ENCODE assay signal across 22 cellular contexts in genomic region chr5:181281984-181282316, GRCh38. TPM values are rescaled to one million over a fixed set of nuclear protein-coding genes. Genes with fewer than 3 reads are reported as not detected.
DNase-seq lines count a peak whose midpoint lies in the region; ATAC-seq, FAIRE-seq and TF ChIP-seq lines count a peak whose summit lies in the region.
"Had no signal": no experiment of that assay in that cellular context is flagged by ENCODE, and none has a peak within 500 bp of the region (broad histone marks: within the 10 kb centered on the region; RNA-seq: fewer than 3 reads in every experiment).

No MANE protein-coding gene starts in this region.

- no peak overlapping the region for H4K91ac ChIP-seq in H9 (ENCODE audit: insufficient read length, low read depth, low read length)

- H3K79me2 ChIP-seq in H9 (ENCODE audit: insufficient read depth, low read length): no peaks in the 10 kb centered on the region; the same call in 1 of the 2 replicates

- peak overlapping the region in 2 of 3 experiments; percentile 80 to 93; a peak in 4 of 7 replicates for H3K27ac Mint-ChIP-seq in H9
- H3K27ac Mint-ChIP-seq in osteocyte (ENCODE audit: unreplicated experiment): peak overlapping the region; percentile 84
- H3K27ac Mint-ChIP-seq: activated naive CD4-positive, alpha-beta T cell treated with anti-CD3 and anti-CD28 coated beads, Interleukin-2, amount 50 U/mL, for 24 hours; CD14-positive monocyte; memory B cell; naive B cell had no signal

- H3K4me1 Mint-ChIP-seq in H9 (peaks cover 11 to 15% of the 10 kb centered on the region in 2 experiments; a peak in 3 of 4 replicates), osteocyte (ENCODE audit: unreplicated experiment) (peaks cover 18% of the 10 kb centered on the region)
- H3K4me1 Mint-ChIP-seq: activated naive CD4-positive, alpha-beta T cell treated with anti-CD3 and anti-CD28 coated beads, Interleukin-2, amount 50 U/mL, for 24 hours; CD14-positive monocyte had no signal

- no peak overlapping the region for H2BK20ac ChIP-seq in H9 (ENCODE audit: low read depth, low read length, poor library complexity, severe bottlenecking)

- peak; percentile 29 for ATAC-seq in SK-N-SH treated with all-trans-retinoic acid at 6 μM for 48 hours

- H3K79me1 ChIP-seq in H9 (ENCODE audit: insufficient read depth, low read depth, low read length, poor library complexity, severe bottlenecking): peaks cover 6% of the 10 kb centered on the region

- WGBS in H9 (ENCODE audit: extremely low coverage, insufficient read length, low lambda C conversion rate): no CpG with 5 or more reads among the region's 18 CpGs

- H3K9me3 ChIP-seq in H9 (ENCODE audit: control insufficient read depth, low read depth, low read length) (no peaks in the 10 kb centered on the region), iPS-18a (ENCODE audit: control insufficient read depth, low read depth, low read length) (no peaks in the 10 kb centered on the region)
- H3K9me3 ChIP-seq: sigmoid colon had no signal

- DNase-seq in H9 (no peak), osteocyte (ENCODE audit: extremely low spot score, unreplicated experiment) (no peak), GM19239 (ENCODE audit: insufficient read length, low spot score) (no peak), NCI-H82 treated with DMSO at 0.1 percent for 48 hours (lab: John Stamatoyannopoulos, UW; ENCODE audit: unreplicated experiment) (no peak)
- DNase-seq in stimulated activated naive CD4-positive, alpha-beta T cell (lab: John Stamatoyannopoulos, UW): no peak
- DNase-seq: anterior cingulate cortex; caudate nucleus; hippocampal formation; Kasumi-1; naive B cell; NCI-H1092; NCI-H2029 treated with DMSO at 0.1 percent for 48 hours; NK-92 treated with Interleukin-12 subunit alpha and Interleukin-12 subunit beta, amount 100 ng/mL, for 24 hours; sigmoid colon had no signal

- H3K4me1 ChIP-seq in H9 (ENCODE audit: insufficient read depth, low read length) (no peaks in the 10 kb centered on the region), iPS-18a (ENCODE audit: control insufficient read depth, low read depth, low read length) (no peaks in the 10 kb centered on the region)
- H3K4me1 ChIP-seq: sigmoid colon had no signal

- H3K27ac ChIP-seq in H9 (ENCODE audit: insufficient read length, low read depth, low read length): no peak overlapping the region
- no peak overlapping the region for H3K27ac ChIP-seq in iPS-18a (ENCODE audit: low read length)
- H3K27ac ChIP-seq: epithelial cell of prostate, sigmoid colon, SK-N-MC, VCaP had no signal

- FAIRE-seq in GM19239 (lab: Jason Lieb, UNC): no peak

- H3K4ac ChIP-seq in H9 (ENCODE audit: low read depth, low read length): no peak overlapping the region

- peak overlapping the region; percentile 83 for H3K4me2 ChIP-seq in H9 (ENCODE audit: insufficient read depth, insufficient read length, low read length)

- H3K27me3 Mint-ChIP-seq in H9 (ENCODE audit: low read depth): no peaks in the 10 kb centered on the region; the same call in 1 of the 2 replicates
- no peaks in the 10 kb centered on the region for H3K27me3 Mint-ChIP-seq in osteocyte (ENCODE audit: unreplicated experiment)
- H3K27me3 Mint-ChIP-seq: activated naive CD4-positive, alpha-beta T cell treated with anti-CD3 and anti-CD28 coated beads, Interleukin-2, amount 50 U/mL, for 24 hours; memory B cell; naive B cell had no signal

- H2BK5ac ChIP-seq in H9 (ENCODE audit: insufficient read length, low read length): no peak overlapping the region

- H3K18ac ChIP-seq in H9 (ENCODE audit: insufficient read length, low read depth, low read length): no peak overlapping the region

- peaks cover 8% of the 10 kb centered on the region for H3K36me3 ChIP-seq in iPS-18a (ENCODE audit: control insufficient read depth, low read depth, low read length)
- H3K36me3 ChIP-seq: sigmoid colon had no signal

- H3K9ac ChIP-seq in H9 (ENCODE audit: extremely low read depth, insufficient read length, low read length) (peak overlapping the region; percentile 0), iPS-18a (ENCODE audit: low read length) (peak overlapping the region; percentile 92)

- peak overlapping the region; percentile 45; the same call in 1 of the 2 replicates for H3K14ac ChIP-seq in H9 (ENCODE audit: insufficient read depth, low read length)

- peaks cover 0 to 3% of the 10 kb centered on the region in 2 experiments; a peak in 2 of 5 replicates for H3K9me3 Mint-ChIP-seq in H9
- H3K9me3 Mint-ChIP-seq in osteocyte (ENCODE audit: unreplicated experiment): no peaks in the 10 kb centered on the region
- H3K9me3 Mint-ChIP-seq: activated naive CD4-positive, alpha-beta T cell treated with anti-CD3 and anti-CD28 coated beads, Interleukin-2, amount 50 U/mL, for 24 hours; memory B cell; naive B cell had no signal

- H3K4me3 ChIP-seq in iPS-18a (ENCODE audit: low read length): peak overlapping the region; percentile 94
- H3K4me3 ChIP-seq: sigmoid colon, SK-N-MC had no signal

- no peak overlapping the region for H2AFZ ChIP-seq in H9 (ENCODE audit: low read length)

- H2BK12ac ChIP-seq in H9 (ENCODE audit: insufficient read length, low read depth, low read length): no peak overlapping the region

- no peak overlapping the region for H4K8ac ChIP-seq in H9 (replicated peaks; ENCODE audit: insufficient read length, low read depth, low read length)

- no peak for TF ChIP-seq CTCF in H9 (conservative IDR thresholded peaks at IDR 0.05)
- TF ChIP-seq CTCF in osteocyte (IDR thresholded peaks at IDR 0.05): no peak

- H3K23me2 ChIP-seq in H9 (ENCODE audit: insufficient read length, low read depth, low read length, poor library complexity, severe bottlenecking): peaks cover 9% of the 10 kb centered on the region

- H2BK120ac ChIP-seq in H9 (ENCODE audit: low read depth, low read length, poor library complexity, severe bottlenecking): no peak overlapping the region

- H3K4me3 Mint-ChIP-seq in H9 (no peak overlapping the region), osteocyte (ENCODE audit: unreplicated experiment) (no peak overlapping the region)
- H3K4me3 Mint-ChIP-seq: activated naive CD4-positive, alpha-beta T cell treated with anti-CD3 and anti-CD28 coated beads, Interleukin-2, amount 50 U/mL, for 24 hours; CD14-positive monocyte; memory B cell; naive B cell had no signal

- no peak overlapping the region for H4K5ac ChIP-seq in H9 (ENCODE audit: insufficient read length, low read depth, low read length)

- H3T11ph ChIP-seq in H9 (ENCODE audit: low read length): no peak overlapping the region

- H3K23ac ChIP-seq in H9 (ENCODE audit: insufficient read length, low read depth, low read length): no peak overlapping the region

- no peak overlapping the region for H3K56ac ChIP-seq in H9 (ENCODE audit: insufficient read length, low read depth, low read length)

- no peak overlapping the region for H2BK15ac ChIP-seq in H9 (ENCODE audit: low read depth, low read length)

- H2AK5ac ChIP-seq in H9 (ENCODE audit: insufficient read length, low read length): no peak overlapping the region

- H4K20me1 ChIP-seq in H9 (ENCODE audit: control insufficient read depth, insufficient read depth, insufficient read length): no peaks in the 10 kb centered on the region

- peaks cover 6 to 26% (median 22%) of the 10 kb centered on the region in 3 experiments; a peak in 6 of 7 replicates for H3K36me3 Mint-ChIP-seq in H9 (ENCODE audit: insufficient read depth in 1 of 3, low read depth in 3 of 3)
- H3K36me3 Mint-ChIP-seq in osteocyte (ENCODE audit: unreplicated experiment): peaks cover 3% of the 10 kb centered on the region
- H3K36me3 Mint-ChIP-seq: CD14-positive monocyte, memory B cell, naive B cell had no signal

- H3K27me3 ChIP-seq in H9 (ENCODE audit: insufficient read depth, low read length) (no peaks in the 10 kb centered on the region), iPS-18a (ENCODE audit: control insufficient read depth, insufficient read depth, low read length) (no peaks in the 10 kb centered on the region)
- H3K27me3 ChIP-seq: sigmoid colon had no signal

TF ChIP-seq in SK-N-SH treated with all-trans-retinoic acid at 6 μM for 48 hours, 23 proteins besides CTCF, POLR2A, EP300 and RAD21 (continues in another document):
- no peak for TF ChIP-seq TCF4 (CRISPR knock-in tag; IDR thresholded peaks at IDR 0.05; ENCODE audit: borderline replicate concordance)
- TF ChIP-seq TSHZ2 (CRISPR knock-in tag; IDR thresholded peaks at IDR 0.05): no peak
- TF ChIP-seq PPARA (CRISPR knock-in tag; IDR thresholded peaks at IDR 0.05; ENCODE audit: borderline replicate concordance): no peak

RNA-seq across cellular contexts. Expression of gene TRIM52, which starts 21.0 kb away (rescaled TPM):
- 5.1 and 5.7 TPM in 2 replicates for total RNA-seq in H9 (2021)
- 12.8 and 13.7 TPM in 2 replicates for total RNA-seq in osteocyte

RNA-seq across cellular contexts. Expression of gene RACK1, which starts 38.2 kb away (rescaled TPM):
- 2,548 and 2,552 TPM in 2 replicates for total RNA-seq in H9 (2021)
- 1,869 and 1,921 TPM in 2 replicates for total RNA-seq in osteocyte

RNA-seq across cellular contexts. Expression of gene TRIM41, which starts 58.9 kb away (rescaled TPM):
- total RNA-seq in H9 (2021) (33.5 and 34.2 TPM in 2 replicates), osteocyte (25.2 and 27.1 TPM in 2 replicates)
